In the genomic region with DNA sequence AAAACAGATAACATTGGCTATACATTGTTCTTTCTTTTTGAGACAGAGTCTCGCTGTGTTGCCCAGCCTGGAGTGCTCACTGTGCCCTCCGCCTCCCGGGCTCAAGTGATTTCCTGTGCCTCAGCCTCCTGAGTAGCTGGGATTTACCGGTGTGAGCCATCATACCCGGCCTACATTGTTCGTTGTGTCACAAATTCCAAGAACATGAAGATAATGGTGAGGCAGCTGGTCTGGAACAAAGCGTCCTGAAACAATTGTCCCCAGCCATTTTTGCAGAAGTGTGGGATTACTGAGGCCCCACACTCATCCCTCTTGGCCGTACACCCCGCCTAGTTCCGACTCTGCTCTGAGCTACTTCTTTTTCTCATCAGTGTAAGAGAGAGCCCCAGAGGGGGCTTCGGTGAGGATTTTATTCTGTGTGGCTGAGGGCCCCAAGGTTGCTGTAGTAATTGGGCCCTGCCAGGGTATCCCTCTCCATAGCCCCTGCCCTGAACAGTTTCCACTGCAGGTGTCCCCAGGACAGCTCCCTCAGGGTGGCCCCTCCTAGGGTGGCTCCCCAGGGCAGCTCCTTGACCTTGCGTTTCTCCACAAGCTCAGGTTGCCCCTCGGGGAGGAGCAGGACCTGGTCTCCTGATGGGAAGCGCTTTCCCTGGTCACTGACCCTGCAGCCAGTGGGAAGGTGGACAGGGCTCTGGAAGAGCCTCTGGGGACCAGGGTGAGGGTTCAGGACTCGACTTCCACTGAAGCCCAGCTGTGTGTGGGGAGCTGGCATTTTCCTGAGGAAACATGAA, we compare ENCODE assay signal across 1 cellular context.
A peak's percentile ranks its signal among the peaks of the same experiment; 100 is the strongest.
TF ChIP-seq lines count a peak whose summit lies in the region.

No MANE protein-coding gene starts in this region.

TF ChIP-seq in HepG2, 621 proteins besides CTCF, POLR2A, EP300 and RAD21:
- TF ChIP-seq ZNF296 (CRISPR knock-in tag; conservative IDR thresholded peaks at IDR 0.05): 0 out of 2 replicates have a peak, but pooled peaks have one; percentile 37
- TF ChIP-seq, protein P1, sequence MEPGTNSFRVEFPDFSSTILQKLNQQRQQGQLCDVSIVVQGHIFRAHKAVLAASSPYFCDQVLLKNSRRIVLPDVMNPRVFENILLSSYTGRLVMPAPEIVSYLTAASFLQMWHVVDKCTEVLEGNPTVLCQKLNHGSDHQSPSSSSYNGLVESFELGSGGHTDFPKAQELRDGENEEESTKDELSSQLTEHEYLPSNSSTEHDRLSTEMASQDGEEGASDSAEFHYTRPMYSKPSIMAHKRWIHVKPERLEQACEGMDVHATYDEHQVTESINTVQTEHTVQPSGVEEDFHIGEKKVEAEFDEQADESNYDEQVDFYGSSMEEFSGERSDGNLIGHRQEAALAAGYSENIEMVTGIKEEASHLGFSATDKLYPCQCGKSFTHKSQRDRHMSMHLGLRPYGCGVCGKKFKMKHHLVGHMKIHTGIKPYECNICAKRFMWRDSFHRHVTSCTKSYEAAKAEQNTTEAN (CRISPR knock-in tag; conservative IDR thresholded peaks at IDR 0.05): no peak
- peak; percentile 10 for TF ChIP-seq ZNF605 (CRISPR knock-in tag; IDR thresholded peaks at IDR 0.05)
- TF ChIP-seq KLF16 (CRISPR knock-in tag; IDR thresholded peaks at IDR 0.05): no peak
- TF ChIP-seq SRY (CRISPR knock-in tag; IDR thresholded peaks at IDR 0.05): peak; percentile 30; the same call in 1 of the 2 replicates
- no peak for TF ChIP-seq ZBTB40 (IDR thresholded peaks at IDR 0.05)
- 0 out of 2 replicates have a peak, but pooled peaks have one; percentile 24 for TF ChIP-seq ZBTB40 (CRISPR knock-in tag; IDR thresholded peaks at IDR 0.05)
- peak; percentile 44; the same call in 1 of the 2 replicates for TF ChIP-seq NFKB2 (CRISPR knock-in tag; IDR thresholded peaks at IDR 0.05; ENCODE audit: borderline replicate concordance)
- 0 out of 2 replicates have a peak, but pooled peaks have one; percentile 18 for TF ChIP-seq ZNF724P (CRISPR knock-in tag; IDR thresholded peaks at IDR 0.05; ENCODE audit: borderline replicate concordance)
- TF ChIP-seq, protein P2, sequence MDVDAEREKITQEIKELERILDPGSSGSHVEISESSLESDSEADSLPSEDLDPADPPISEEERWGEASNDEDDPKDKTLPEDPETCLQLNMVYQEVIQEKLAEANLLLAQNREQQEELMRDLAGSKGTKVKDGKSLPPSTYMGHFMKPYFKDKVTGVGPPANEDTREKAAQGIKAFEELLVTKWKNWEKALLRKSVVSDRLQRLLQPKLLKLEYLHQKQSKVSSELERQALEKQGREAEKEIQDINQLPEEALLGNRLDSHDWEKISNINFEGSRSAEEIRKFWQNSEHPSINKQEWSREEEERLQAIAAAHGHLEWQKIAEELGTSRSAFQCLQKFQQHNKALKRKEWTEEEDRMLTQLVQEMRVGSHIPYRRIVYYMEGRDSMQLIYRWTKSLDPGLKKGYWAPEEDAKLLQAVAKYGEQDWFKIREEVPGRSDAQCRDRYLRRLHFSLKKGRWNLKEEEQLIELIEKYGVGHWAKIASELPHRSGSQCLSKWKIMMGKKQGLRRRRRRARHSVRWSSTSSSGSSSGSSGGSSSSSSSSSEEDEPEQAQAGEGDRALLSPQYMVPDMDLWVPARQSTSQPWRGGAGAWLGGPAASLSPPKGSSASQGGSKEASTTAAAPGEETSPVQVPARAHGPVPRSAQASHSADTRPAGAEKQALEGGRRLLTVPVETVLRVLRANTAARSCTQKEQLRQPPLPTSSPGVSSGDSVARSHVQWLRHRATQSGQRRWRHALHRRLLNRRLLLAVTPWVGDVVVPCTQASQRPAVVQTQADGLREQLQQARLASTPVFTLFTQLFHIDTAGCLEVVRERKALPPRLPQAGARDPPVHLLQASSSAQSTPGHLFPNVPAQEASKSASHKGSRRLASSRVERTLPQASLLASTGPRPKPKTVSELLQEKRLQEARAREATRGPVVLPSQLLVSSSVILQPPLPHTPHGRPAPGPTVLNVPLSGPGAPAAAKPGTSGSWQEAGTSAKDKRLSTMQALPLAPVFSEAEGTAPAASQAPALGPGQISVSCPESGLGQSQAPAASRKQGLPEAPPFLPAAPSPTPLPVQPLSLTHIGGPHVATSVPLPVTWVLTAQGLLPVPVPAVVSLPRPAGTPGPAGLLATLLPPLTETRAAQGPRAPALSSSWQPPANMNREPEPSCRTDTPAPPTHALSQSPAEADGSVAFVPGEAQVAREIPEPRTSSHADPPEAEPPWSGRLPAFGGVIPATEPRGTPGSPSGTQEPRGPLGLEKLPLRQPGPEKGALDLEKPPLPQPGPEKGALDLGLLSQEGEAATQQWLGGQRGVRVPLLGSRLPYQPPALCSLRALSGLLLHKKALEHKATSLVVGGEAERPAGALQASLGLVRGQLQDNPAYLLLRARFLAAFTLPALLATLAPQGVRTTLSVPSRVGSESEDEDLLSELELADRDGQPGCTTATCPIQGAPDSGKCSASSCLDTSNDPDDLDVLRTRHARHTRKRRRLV (CRISPR knock-in tag; IDR thresholded peaks at IDR 0.05): 0 out of 2 replicates have a peak, but pooled peaks have one; percentile 6
- TF ChIP-seq ZNF460 (CRISPR knock-in tag; IDR thresholded peaks at IDR 0.05; ENCODE audit: borderline replicate concordance): no peak
- TF ChIP-seq KDM5B (CRISPR knock-in tag; IDR thresholded peaks at IDR 0.05; ENCODE audit: borderline replicate concordance): 0 out of 2 replicates have a peak, but pooled peaks have one; percentile 28
- no peak for TF ChIP-seq HNF1A (IDR thresholded peaks at IDR 0.05; ENCODE audit: low read depth)
- TF ChIP-seq HNF1A (CRISPR knock-in tag; IDR thresholded peaks at IDR 0.05; ENCODE audit: borderline replicate concordance): no peak
- TF ChIP-seq ZMYM3 (CRISPR knock-in tag; IDR thresholded peaks at IDR 0.05): 0 out of 2 replicates have a peak, but pooled peaks have one; percentile 4
- TF ChIP-seq ZNF121 (CRISPR knock-in tag; IDR thresholded peaks at IDR 0.05): peak; percentile 97
- TF ChIP-seq ZC3H4 (CRISPR knock-in tag; IDR thresholded peaks at IDR 0.05; ENCODE audit: borderline replicate concordance): 0 out of 2 replicates have a peak, but pooled peaks have one; percentile 29
- TF ChIP-seq ARNT2 (CRISPR knock-in tag; IDR thresholded peaks at IDR 0.05; ENCODE audit: low read depth): 0 out of 2 replicates have a peak, but pooled peaks have one; percentile 21
- 0 out of 2 replicates have a peak, but pooled peaks have one; percentile 53 for TF ChIP-seq ZNF746 (CRISPR knock-in tag; IDR thresholded peaks at IDR 0.05)
- TF ChIP-seq ZNF768 (CRISPR knock-in tag; IDR thresholded peaks at IDR 0.05): peak; percentile 18; the same call in 1 of the 2 replicates
- no peak for TF ChIP-seq HMG20A (CRISPR knock-in tag; IDR thresholded peaks at IDR 0.05; ENCODE audit: borderline replicate concordance)
- TF ChIP-seq ZNF280B (CRISPR knock-in tag; IDR thresholded peaks at IDR 0.05; ENCODE audit: borderline replicate concordance): peak; percentile 68; the same call in 1 of the 2 replicates
- 0 out of 2 replicates have a peak, but pooled peaks have one; percentile 43 for TF ChIP-seq ZNF550 (CRISPR knock-in tag; IDR thresholded peaks at IDR 0.05; ENCODE audit: borderline replicate concordance)
- no peak for TF ChIP-seq FOXM1 (CRISPR knock-in tag; IDR thresholded peaks at IDR 0.05)
TF ChIP-seq in HepG2: peak in this region for 16.
